Comparison of ENCODE assay signal across 8 cellular contexts in the genomic region with DNA sequence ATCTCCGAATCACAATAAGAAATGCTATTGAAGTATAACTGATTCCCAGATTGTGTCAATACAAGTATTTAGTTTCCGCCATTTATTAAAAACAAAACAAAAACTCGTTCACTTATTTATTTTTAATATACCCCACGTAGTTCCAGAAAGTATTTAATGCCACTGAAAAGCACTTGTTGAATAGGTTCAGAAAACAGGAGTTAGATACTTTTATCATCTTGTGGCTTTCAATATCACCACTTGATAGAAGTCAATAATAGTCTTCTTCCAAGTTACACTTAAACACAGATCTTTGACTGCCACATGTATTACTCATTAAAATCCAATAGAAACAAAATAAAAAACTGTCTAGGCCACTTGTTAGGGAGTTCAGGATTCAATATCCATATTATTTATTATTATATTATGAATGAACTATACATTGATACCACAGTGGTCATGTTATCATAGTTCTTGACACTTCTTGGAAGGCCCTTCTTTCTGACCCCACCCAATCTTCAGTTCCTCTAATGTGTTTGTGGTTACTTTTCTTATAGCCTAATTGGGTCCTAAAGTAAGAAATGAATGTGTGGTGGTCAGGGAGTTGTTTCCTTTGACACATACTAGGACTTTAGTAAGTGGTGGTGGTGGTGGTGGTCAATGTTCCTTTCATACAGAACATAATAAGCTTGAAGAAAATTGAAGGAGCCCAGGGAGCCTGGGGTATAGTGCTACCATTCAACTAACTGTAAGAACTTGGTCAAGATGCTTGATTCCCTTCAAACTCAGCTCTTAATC.
DNase-seq lines count a peak whose midpoint lies in the region; ATAC-seq and TF ChIP-seq lines count a peak whose summit lies in the region.
"Had no signal": no experiment of that assay in that cellular context is flagged by ENCODE, and none has a peak within 500 bp of the region (broad histone marks: within the 10 kb centered on the region; RNA-seq: fewer than 3 reads in every experiment).

No MANE protein-coding gene starts in this region.

- peaks cover 33 to 42% of the 10 kb centered on the region in 2 donors for H3K4me1 Mint-ChIP-seq in natural killer cell treated with Interleukin-12 subunit alpha and Interleukin-12 subunit beta and Interleukin-15 and Interleukin-18, amount 100 ng/mL, for 72 hours (ENCODE audit: low read depth in 2 of 2)

- no peak for TF ChIP-seq EP300 in transverse colon (IDR thresholded peaks at IDR 0.05; ENCODE audit: low read depth)

- H3K27ac Mint-ChIP-seq in natural killer cell treated with Interleukin-12 subunit alpha and Interleukin-12 subunit beta and Interleukin-15 and Interleukin-18, amount 100 ng/mL, for 72 hours = peak overlapping the region; percentile 13 to 19

- peaks cover 0 to 4% (median 0%) of the 10 kb centered on the region in 4 donors for H3K4me1 ChIP-seq in transverse colon

- no peak for DNase-seq in natural killer cell treated with Interleukin-12 subunit alpha and Interleukin-12 subunit beta and Interleukin-15 and Interleukin-18, amount 100 ng/mL, for 72 hours (ENCODE audit: low spot score)
- DNase-seq in NCI-H1092 (lab: John Stamatoyannopoulos, UW) (no peak), left lobe of liver (ENCODE audit: low spot score) (no peak), transverse colon (no peak)
- DNase-seq: NCI-H226 had no signal

- no peaks in the 10 kb centered on the region for H3K36me3 ChIP-seq in transverse colon

- TF ChIP-seq CTCF in transverse colon (IDR thresholded peaks at IDR 0.05) = no peak

- H3K27me3 ChIP-seq in transverse colon = no peaks in the 10 kb centered on the region

- WGBS in transverse colon (ENCODE audit: low coverage in 1 of 2), 2 donors = 73 to 78% methylated on average over 4 of the region's 4 CpGs

- H3K9me3 ChIP-seq in transverse colon = no peaks in the 10 kb centered on the region

- intact Hi-C loops in transverse colon (cut with DNase I; ENCODE audit: low total_unique reads) = no loop called here

- ATAC-seq in GM19043 (IDR thresholded peaks at IDR 0.05; ENCODE audit: low read depth, unreplicated experiment) = peak; percentile 90
- ATAC-seq in HG02571 (IDR thresholded peaks at IDR 0.05; ENCODE audit: unreplicated experiment) = peak; percentile 93
- ATAC-seq in HG03442 (IDR thresholded peaks at IDR 0.05; ENCODE audit: unreplicated experiment) = peak; percentile 98
- ATAC-seq in natural killer cell treated with Interleukin-12 subunit alpha and Interleukin-12 subunit beta and Interleukin-15 and Interleukin-18, amount 100 ng/mL, for 72 hours = peak; percentile 76 to 93
- no peak for ATAC-seq in left lobe of liver

- in situ Hi-C loops in transverse colon (cut with MboI; ENCODE audit: low pct_ligation_motif_present in 1 of 4, low pct_unique_long_range_greater_than_20kb in 1 of 4, low sequenced_read_pairs in 3 of 4) = no loop called here

- H3K9me3 Mint-ChIP-seq in natural killer cell treated with Interleukin-12 subunit alpha and Interleukin-12 subunit beta and Interleukin-15 and Interleukin-18, amount 100 ng/mL, for 72 hours = peaks cover 6% of the 10 kb centered on the region

- peaks cover 15% of the 10 kb centered on the region for H3K36me3 Mint-ChIP-seq in natural killer cell treated with Interleukin-12 subunit alpha and Interleukin-12 subunit beta and Interleukin-15 and Interleukin-18, amount 100 ng/mL, for 72 hours

- H3K27ac ChIP-seq in transverse colon = no peak overlapping the region

- no peak overlapping the region for H3K4me3 ChIP-seq in transverse colon

- TF ChIP-seq POLR2A in transverse colon (IDR thresholded peaks at IDR 0.05) = no peak

- H3K4me3 Mint-ChIP-seq in natural killer cell treated with Interleukin-12 subunit alpha and Interleukin-12 subunit beta and Interleukin-15 and Interleukin-18, amount 100 ng/mL, for 72 hours = peak overlapping the region; percentile 37

- no peaks in the 10 kb centered on the region for H3K27me3 Mint-ChIP-seq in natural killer cell treated with Interleukin-12 subunit alpha and Interleukin-12 subunit beta and Interleukin-15 and Interleukin-18, amount 100 ng/mL, for 72 hours
